10 cellular contexts compared by ENCODE assay signal in the genomic region with DNA sequence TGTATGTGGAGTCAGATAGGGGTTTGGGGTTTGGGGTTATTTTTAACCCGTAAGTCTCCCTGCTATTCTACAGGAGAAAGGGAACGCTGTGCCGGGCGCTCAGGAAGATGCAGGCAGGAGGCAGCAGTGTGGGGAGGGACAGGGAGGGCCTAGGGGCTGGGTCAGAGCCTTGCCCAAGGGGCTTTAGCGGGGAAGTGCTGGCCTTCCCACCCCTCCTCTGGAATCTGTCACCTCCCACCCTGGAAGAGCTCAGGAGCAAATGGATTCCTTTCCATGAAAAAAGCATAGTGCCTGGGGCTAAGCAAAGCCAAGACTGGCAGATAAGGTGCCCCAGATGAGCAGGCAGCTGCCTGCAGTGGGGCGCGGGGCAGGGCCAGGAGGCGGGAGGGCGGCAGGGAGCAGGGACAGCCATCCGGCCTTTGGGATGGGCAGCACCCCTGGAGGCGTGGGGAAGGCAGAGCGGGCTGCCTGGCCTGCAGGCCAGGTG. TPM values are rescaled to one million over a fixed set of nuclear protein-coding genes. Genes with fewer than 3 reads are reported as not detected.
A peak's percentile ranks its signal among the peaks of the same experiment; 100 is the strongest.
DNase-seq lines count a peak whose midpoint lies in the region; ATAC-seq, FAIRE-seq and TF ChIP-seq lines count a peak whose summit lies in the region.
"Had no signal": no experiment of that assay in that cellular context is flagged by ENCODE, and none has a peak within 500 bp of the region (broad histone marks: within the 10 kb centered on the region; RNA-seq: fewer than 3 reads in every experiment).

No MANE protein-coding gene starts in this region.

- H3K27me3 ChIP-seq in BE2C (no peaks in the 10 kb centered on the region), foreskin keratinocyte (no peaks in the 10 kb centered on the region), ovary (no peaks in the 10 kb centered on the region)

- no peak for TF ChIP-seq EP300 in ovary (IDR thresholded peaks at IDR 0.05)

- no peak for FAIRE-seq in frontal cortex (lab: Jason Lieb, UNC)

- peaks cover 44% of the 10 kb centered on the region for H3K4me1 ChIP-seq in BE2C
- H3K4me1 ChIP-seq in foreskin keratinocyte = peaks cover 21% of the 10 kb centered on the region
- H3K4me1 ChIP-seq in ovary (ENCODE audit: insufficient read depth) = peaks cover 18% of the 10 kb centered on the region

- ATAC-seq in SK-N-SH treated with all-trans-retinoic acid at 6 μM for 48 hours = peak; percentile 30
- ATAC-seq in foreskin keratinocyte = no peak
- ATAC-seq in GM21381 (IDR thresholded peaks at IDR 0.05; ENCODE audit: unreplicated experiment) = no peak

- WGBS in ovary, 3 donors = 58 to 64% (median 63%) methylated on average over 12 of the region's 12 CpGs

- H3K27ac ChIP-seq in foreskin keratinocyte = peak overlapping the region; percentile 100
- H3K27ac ChIP-seq in ovary = peak overlapping the region in 1 of 2 donors; percentile 41

- TF ChIP-seq CTCF in BE2C (IDR thresholded peaks at IDR 0.05; ENCODE audit: low read depth, low read length) (no peak), foreskin keratinocyte (conservative IDR thresholded peaks at IDR 0.05) (no peak), ovary (IDR thresholded peaks at IDR 0.05) (no peak)

- intact Hi-C loops in ovary (cut with DNase I) = no loop called here

- TF ChIP-seq POLR2A in ovary (IDR thresholded peaks at IDR 0.05) = no peak

- H3K4me3 ChIP-seq in BE2C (ENCODE audit: low read depth, low read length) (no peak overlapping the region), ovary (no peak overlapping the region)

- H3K36me3 ChIP-seq in BE2C = no peaks in the 10 kb centered on the region
- no peaks in the 10 kb centered on the region for H3K36me3 ChIP-seq in ovary

- H3K9me3 ChIP-seq in BE2C = no peaks in the 10 kb centered on the region
- H3K9me3 ChIP-seq in ovary = no peaks in the 10 kb centered on the region

- peak; percentile 57 for DNase-seq in BE2C
- peak in 1 of 2 donors; percentile 53 for DNase-seq in foreskin keratinocyte
- peak in 3 of 5 donors; percentile 8 to 33 (median 28) for DNase-seq in ovary
- no peak for DNase-seq in NCI-H2081 treated with DMSO at 0.1 percent for 48 hours (lab: John Stamatoyannopoulos, UW)
- DNase-seq in frontal cortex (ENCODE audit: low spot score in 2 of 2) = no peak
- DNase-seq in NCI-H446 (lab: John Stamatoyannopoulos, UW) = no peak
- DNase-seq: activated gamma-delta T cell treated with Interleukin-2 at 50 U/mL for 16 hours; stimulated activated CD8-positive, alpha-beta memory T cell treated with anti-CD3 and anti-CD28 coated beads, Interleukin-4, amount 100 ng/mL, for 48 hours had no signal

TF ChIP-seq in SK-N-SH treated with all-trans-retinoic acid at 6 μM for 48 hours, 23 proteins besides CTCF, POLR2A, EP300 and RAD21:
- TF ChIP-seq TCF4 (CRISPR knock-in tag; IDR thresholded peaks at IDR 0.05; ENCODE audit: borderline replicate concordance) (no peak), TOX (CRISPR knock-in tag; IDR thresholded peaks at IDR 0.05; ENCODE audit: borderline replicate concordance) (no peak), RARB (CRISPR knock-in tag; IDR thresholded peaks at IDR 0.05) (no peak), ZNF8 (CRISPR knock-in tag; IDR thresholded peaks at IDR 0.05) (no peak), OSR1 (CRISPR knock-in tag; IDR thresholded peaks at IDR 0.05) (no peak)
- TF ChIP-seq, protein P1, sequence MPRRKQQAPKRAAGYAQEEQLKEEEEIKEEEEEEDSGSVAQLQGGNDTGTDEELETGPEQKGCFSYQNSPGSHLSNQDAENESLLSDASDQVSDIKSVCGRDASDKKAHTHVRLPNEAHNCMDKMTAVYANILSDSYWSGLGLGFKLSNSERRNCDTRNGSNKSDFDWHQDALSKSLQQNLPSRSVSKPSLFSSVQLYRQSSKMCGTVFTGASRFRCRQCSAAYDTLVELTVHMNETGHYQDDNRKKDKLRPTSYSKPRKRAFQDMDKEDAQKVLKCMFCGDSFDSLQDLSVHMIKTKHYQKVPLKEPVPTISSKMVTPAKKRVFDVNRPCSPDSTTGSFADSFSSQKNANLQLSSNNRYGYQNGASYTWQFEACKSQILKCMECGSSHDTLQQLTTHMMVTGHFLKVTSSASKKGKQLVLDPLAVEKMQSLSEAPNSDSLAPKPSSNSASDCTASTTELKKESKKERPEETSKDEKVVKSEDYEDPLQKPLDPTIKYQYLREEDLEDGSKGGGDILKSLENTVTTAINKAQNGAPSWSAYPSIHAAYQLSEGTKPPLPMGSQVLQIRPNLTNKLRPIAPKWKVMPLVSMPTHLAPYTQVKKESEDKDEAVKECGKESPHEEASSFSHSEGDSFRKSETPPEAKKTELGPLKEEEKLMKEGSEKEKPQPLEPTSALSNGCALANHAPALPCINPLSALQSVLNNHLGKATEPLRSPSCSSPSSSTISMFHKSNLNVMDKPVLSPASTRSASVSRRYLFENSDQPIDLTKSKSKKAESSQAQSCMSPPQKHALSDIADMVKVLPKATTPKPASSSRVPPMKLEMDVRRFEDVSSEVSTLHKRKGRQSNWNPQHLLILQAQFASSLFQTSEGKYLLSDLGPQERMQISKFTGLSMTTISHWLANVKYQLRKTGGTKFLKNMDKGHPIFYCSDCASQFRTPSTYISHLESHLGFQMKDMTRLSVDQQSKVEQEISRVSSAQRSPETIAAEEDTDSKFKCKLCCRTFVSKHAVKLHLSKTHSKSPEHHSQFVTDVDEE (CRISPR knock-in tag; IDR thresholded peaks at IDR 0.05) = no peak

RNA-seq across cellular contexts. Expression of a gene that starts 7.3 kb away (rescaled TPM):
- polyA plus RNA-seq in BE2C (2012; ENCODE audit: insufficient read depth, insufficient read length, low read depth) = 133 TPM
- total RNA-seq in foreskin keratinocyte (82.1 and 94.5 TPM in 2 replicates), ovary (10 to 100 TPM; 15.1 to 40.7 (median 22.2) TPM), frontal cortex (5.3 TPM)
- polyA plus RNA-seq in foreskin keratinocyte (88.3 and 101 TPM in 2 replicates), ovary (10 to 100 TPM in 1 of 2 donors, 1 to 10 TPM in 1; 6.3 to 18.4 TPM)

RNA-seq across cellular contexts. Expression of a gene that starts 41.9 kb away (rescaled TPM):
- polyA plus RNA-seq in BE2C (2012; ENCODE audit: insufficient read depth, insufficient read length, low read depth) = 1.5 TPM
- total RNA-seq in foreskin keratinocyte (0.63 and 1.2 TPM in 2 replicates), ovary (1 to 10 TPM; 2.6 to 9.8 (median 3.8) TPM), frontal cortex (1.6 TPM)
- polyA plus RNA-seq in foreskin keratinocyte (0.43 and 1.1 TPM in 2 replicates), ovary (1 to 10 TPM; 4.1 to 4.9 TPM)

Comparison
In these comparisons a context has a peak if more than half of its experiments do, and no peak if none do; other contexts are left out.
1. DNase-seq: peak in BE2C (single experiment) and ovary (3 of 5); none in NCI-H2081 treated with DMSO at 0.1 percent for 48 hours (single experiment), frontal cortex (0 of 2) and NCI-H446 (0 of 2).